ENCODE assay signal across 1 cellular context in the genomic region with DNA sequence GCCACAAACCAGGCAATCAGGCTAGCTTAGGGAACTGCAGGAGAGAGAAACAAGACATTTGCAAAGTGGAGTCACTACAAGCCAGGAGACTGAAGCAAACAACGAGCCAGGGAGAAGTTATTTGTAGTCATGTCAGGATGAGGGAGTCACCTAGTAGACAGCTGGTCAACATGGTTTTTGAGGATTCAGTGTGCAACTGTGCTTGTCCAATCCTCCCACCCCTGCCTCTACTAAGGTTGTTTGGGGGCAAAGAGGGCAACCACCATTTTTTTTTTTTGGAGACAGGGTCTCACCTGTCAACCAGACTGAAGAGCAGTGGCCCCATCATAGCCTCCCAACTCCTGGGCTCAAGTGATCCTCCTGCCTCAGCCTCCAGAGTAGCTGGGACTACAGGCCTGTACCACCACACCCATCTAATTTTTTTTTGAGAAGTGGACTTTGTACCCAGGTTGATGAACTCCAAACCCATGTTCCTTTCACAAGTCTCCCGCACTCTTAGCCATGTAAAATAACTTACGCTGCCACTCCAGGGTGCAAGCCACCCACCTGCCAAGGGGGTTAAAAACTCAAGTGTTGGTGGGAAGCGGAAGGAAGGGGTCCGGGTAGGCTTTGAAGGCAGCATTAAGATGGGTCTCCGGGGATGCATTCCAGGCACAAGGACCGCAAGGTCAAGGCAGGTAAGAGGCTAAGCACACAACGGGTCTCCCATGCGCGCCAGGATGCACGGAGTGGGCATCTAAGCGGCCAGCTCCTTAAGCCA.
TF ChIP-seq lines count a peak whose summit lies in the region.

No MANE protein-coding gene starts in this region.

TF ChIP-seq in endothelial cell of umbilical vein, 7 proteins besides CTCF, POLR2A, EP300 and RAD21:
- TF ChIP-seq FOS (IDR thresholded peaks at IDR 0.05; ENCODE audit: borderline replicate concordance, insufficient read depth, low read length) = no peak
- TF ChIP-seq, protein P1, sequence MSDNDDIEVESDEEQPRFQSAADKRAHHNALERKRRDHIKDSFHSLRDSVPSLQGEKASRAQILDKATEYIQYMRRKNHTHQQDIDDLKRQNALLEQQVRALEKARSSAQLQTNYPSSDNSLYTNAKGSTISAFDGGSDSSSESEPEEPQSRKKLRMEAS (IDR thresholded peaks at IDR 0.05; ENCODE audit: insufficient read depth, insufficient read length) = no peak
- no peak for TF ChIP-seq MYC (IDR thresholded peaks at IDR 0.05; ENCODE audit: low read depth, low read length)
